1 cellular context compared by ENCODE assay signal in the genomic region with DNA sequence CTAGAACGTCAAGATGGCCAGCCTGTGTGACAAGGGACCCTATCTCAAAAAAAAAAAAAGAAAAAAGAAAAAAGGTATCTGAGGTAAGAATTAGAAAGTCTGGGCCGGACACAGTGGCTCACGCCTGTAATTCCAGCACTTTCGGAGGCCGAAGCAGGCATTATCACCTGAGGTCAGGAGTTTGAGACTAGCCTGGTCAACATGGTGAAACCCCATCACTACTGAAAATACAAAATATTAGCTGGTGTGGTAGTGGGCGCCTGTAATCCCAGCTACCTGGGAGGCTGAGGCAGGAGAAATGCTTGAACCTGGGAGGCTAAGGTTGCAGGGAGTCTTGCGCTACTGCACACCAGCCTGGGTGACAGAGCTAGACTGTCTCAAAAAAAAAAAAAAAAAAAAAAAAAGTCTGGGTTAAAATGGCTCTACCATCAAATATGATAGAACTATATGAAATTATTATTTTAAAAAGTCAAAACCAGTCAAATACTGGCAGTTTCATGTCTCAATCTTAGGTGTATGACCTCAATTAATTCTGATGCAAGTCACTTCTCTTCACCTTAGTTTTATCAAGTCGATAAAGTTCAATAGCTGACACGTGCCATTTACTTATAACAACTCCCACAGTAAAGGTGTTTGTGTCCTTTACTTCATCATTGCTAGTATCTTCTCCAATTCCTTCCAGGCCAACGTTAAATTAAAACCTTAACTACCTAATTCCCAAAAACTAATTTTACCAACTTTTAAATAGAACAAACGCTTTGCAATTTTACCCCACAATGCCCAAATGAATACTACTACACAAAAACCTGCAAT.
TF ChIP-seq lines count a peak whose summit lies in the region.

No MANE protein-coding gene starts in this region.

TF ChIP-seq in HepG2, 621 proteins besides CTCF, POLR2A, EP300 and RAD21:
- TF ChIP-seq RBFOX2 (IDR thresholded peaks at IDR 0.05; ENCODE audit: low read depth, low read length) (peak; percentile 77), ZNF546 (CRISPR knock-in tag; conservative IDR thresholded peaks at IDR 0.05) (no peak), ELF1 (CRISPR knock-in tag; IDR thresholded peaks at IDR 0.05) (no peak), RFXANK (CRISPR knock-in tag; IDR thresholded peaks at IDR 0.05) (no peak), TFAP4 (IDR thresholded peaks at IDR 0.05; ENCODE audit: borderline replicate concordance, low read depth) (no peak)
